Comparison of ENCODE assay signal across 11 cellular contexts in the genomic region with DNA sequence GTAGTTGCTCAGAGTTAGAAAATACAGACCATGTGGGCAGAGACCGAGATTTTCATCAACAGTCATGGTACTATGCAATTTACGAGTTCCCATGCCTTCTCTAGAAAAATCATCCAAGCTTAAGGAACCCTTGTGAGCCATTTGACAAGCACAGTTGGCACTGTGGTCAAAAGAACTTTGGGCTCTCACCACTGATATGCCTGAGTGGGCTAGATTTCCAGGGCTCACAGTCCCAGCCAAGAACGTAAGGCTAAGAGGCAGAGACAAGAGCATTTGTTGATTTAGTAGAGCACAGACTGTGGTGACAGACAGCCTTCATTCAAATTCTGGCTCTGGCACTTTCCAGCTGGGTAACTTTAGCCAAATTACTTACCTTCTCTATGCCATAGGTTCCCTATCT.
"Had no signal": no experiment of that assay in that cellular context is flagged by ENCODE, and none has a peak within 500 bp of the region (broad histone marks: within the 10 kb centered on the region; RNA-seq: fewer than 3 reads in every experiment).

No MANE protein-coding gene starts in this region.

- H3K27ac Mint-ChIP-seq: GM23338, H9, HFFc6 had no signal

- H3K36me3 ChIP-seq: HAP-1 had no signal

- H3K4me1 ChIP-seq: HAP-1 had no signal

- DNase-seq: GM23248, GOT3, H7, H9, HCEC 1CT, HFFc6 had no signal

- H3K4me2 ChIP-seq: GM23338 had no signal

- H3K27ac ChIP-seq: GM23248 had no signal

- H3K4me3 ChIP-seq: GM23248, GM23338, HAP-1 had no signal

- H3K4me3 Mint-ChIP-seq: GM23338, H9, HFFc6 had no signal

- H2AFZ ChIP-seq: GM23248, GM23338 had no signal

- H3K9ac ChIP-seq: GM23248 had no signal

- ATAC-seq: GM23338, HCT116 had no signal

- H3K9me3 ChIP-seq: HAP-1 had no signal

- FAIRE-seq: H1, H54 had no signal

- H3K9me3 Mint-ChIP-seq: GM23338 had no signal
